In the genomic region with DNA sequence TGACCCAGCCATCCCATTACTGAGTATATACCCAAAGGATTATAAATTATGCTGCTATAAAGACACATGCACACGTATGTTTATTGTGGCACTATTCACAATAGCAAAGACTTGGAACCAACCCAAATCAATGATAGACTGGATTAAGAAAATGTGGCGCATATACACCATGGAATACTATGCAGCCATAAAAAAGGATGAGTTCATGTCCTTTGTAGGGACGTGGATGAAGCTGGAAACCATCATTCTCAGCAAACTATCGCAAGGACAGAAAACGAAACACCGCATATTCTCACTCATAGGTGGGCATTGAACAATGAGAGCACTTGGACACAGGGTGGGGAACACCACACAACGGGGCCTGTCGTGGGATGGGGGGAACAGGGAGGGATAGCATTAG, we compare ENCODE assay signal across 1 cellular context.
TF ChIP-seq lines count a peak whose summit lies in the region.

No MANE protein-coding gene starts in this region.

TF ChIP-seq in K562, 482 proteins besides CTCF, POLR2A, EP300 and RAD21:
- TF ChIP-seq ZNF146 (CRISPR knock-in tag; IDR thresholded peaks at IDR 0.05; ENCODE audit: unreplicated experiment), result peak; percentile 29
- 0 out of 2 replicates have a peak, but pooled peaks have one; percentile 33 for TF ChIP-seq SMARCA5 (IDR thresholded peaks at IDR 0.05)
- peak; percentile 59; the same call in 1 of the 2 replicates for TF ChIP-seq BCOR (IDR thresholded peaks at IDR 0.05)
